ENCODE assay signal across 33 cellular contexts in genomic region chr13:25708268-25708667, GRCh38.
"Had no signal": no experiment of that assay in that cellular context is flagged by ENCODE, and none has a peak within 500 bp of the region (broad histone marks: within the 10 kb centered on the region; RNA-seq: fewer than 3 reads in every experiment).

No MANE protein-coding gene starts in this region.

- H3K4me1 ChIP-seq: breast epithelium had no signal

- ATAC-seq: activated CD4-positive, alpha-beta T cell treated with anti-CD3 and anti-CD28 coated beads for 36 hours; activated naive CD8-positive, alpha-beta T cell treated with anti-CD3 and anti-CD28 coated beads, Interleukin-2, amount 50 U/mL, for 24 hours; activated T-cell treated with anti-CD3 and anti-CD28 coated beads, Interleukin-2, amount 50 U/mL, for 4 hours; activated T-helper 17 cell treated with anti-CD3 and anti-CD28 coated beads, Interleukin-2, amount 50 U/mL, for 72 hours; esophagus mucosa; heart right ventricle had no signal

- H3K36me3 ChIP-seq: adrenal gland, breast epithelium, cardiac muscle cell, heart right ventricle had no signal

- H3K27me3 ChIP-seq: adrenal gland, breast epithelium, cardiac muscle cell, heart right ventricle had no signal

- H3K27ac Mint-ChIP-seq: activated CD4-positive, alpha-beta memory T cell treated with anti-CD3 and anti-CD28 coated beads, Interleukin-2, amount 10 ng/mL, durations not matched to agents 7 days and 5 days; activated CD4-positive, alpha-beta T cell treated with anti-CD3 and anti-CD28 coated beads for 36 hours; activated CD4-positive, alpha-beta T cell treated with anti-CD3 and anti-CD28 coated beads, Interleukin-2, amount 10 ng/mL, durations not matched to agents 24 days and 14 days; activated naive CD4-positive, alpha-beta T cell treated with anti-CD3 and anti-CD28 coated beads, Interleukin-2, amount 50 U/mL, for 24 hours; activated naive CD8-positive, alpha-beta T cell treated with anti-CD3 and anti-CD28 coated beads for 36 hours; activated naive CD8-positive, alpha-beta T cell treated with anti-CD3 and anti-CD28 coated beads, Interleukin-2, amount 50 U/mL, for 24 hours; activated T-helper 17 cell treated with anti-CD3 and anti-CD28 coated beads, Interleukin-2, amount 50 U/mL, for 72 hours; brain; dendritic cell treated with granulocyte-macrophage colony-stimulating factor and Interleukin-4, amounts not matched to agents 40 ng/mL and 50 ng/mL, for 4 days; endodermal cell had no signal

- H3K36me3 Mint-ChIP-seq: activated naive CD4-positive, alpha-beta T cell treated with anti-CD3 and anti-CD28 coated beads, Interleukin-2, amount 50 U/mL, for 24 hours; activated naive CD8-positive, alpha-beta T cell treated with anti-CD3 and anti-CD28 coated beads for 36 hours; brain had no signal

- H3K4me3 ChIP-seq: adrenal gland, breast epithelium, cardiac muscle cell, coronary artery, dorsolateral prefrontal cortex, heart right ventricle had no signal

- H3K27ac ChIP-seq: adrenal gland, breast epithelium, coronary artery, dorsolateral prefrontal cortex, heart right ventricle had no signal

- DNase-seq: activated CD4-positive, alpha-beta memory T cell treated with anti-CD3 and anti-CD28 coated beads, Interleukin-2, amount 10 ng/mL, durations not matched to agents 7 days and 5 days; activated CD4-positive, alpha-beta T cell treated with anti-CD3 and anti-CD28 coated beads for 36 hours; activated CD4-positive, alpha-beta T cell treated with anti-CD3 and anti-CD28 coated beads, Interleukin-2, amount 10 ng/mL, durations not matched to agents 24 days and 14 days; activated CD4-positive, alpha-beta T cell treated with anti-CD3 and anti-CD28 coated beads, Interleukin-2, amount 50 U/mL, for 4 hours; activated CD4-positive, CD25-positive, alpha-beta regulatory T cell; activated CD4-positive, CD25-positive, alpha-beta regulatory T cell treated with anti-CD3 and anti-CD28 coated beads, Interleukin-2, amount 50 U/mL, for 72 hours; activated CD8-positive, alpha-beta memory T cell treated with anti-CD3 and anti-CD28 coated beads, Interleukin-2, amount 50 U/mL, for 48 hours; activated effector memory CD4-positive, alpha-beta T cell treated with Interleukin-2 at 50 U/mL for 16 hours; activated gamma-delta T cell treated with Interleukin-2 at 50 U/mL for 16 hours; activated naive CD4-positive, alpha-beta T cell treated with Interleukin-2 at 50 U/mL for 16 hours; activated naive CD8-positive, alpha-beta T cell treated with anti-CD3 and anti-CD28 coated beads for 36 hours; activated naive CD8-positive, alpha-beta T cell treated with anti-CD3 and anti-CD28 coated beads, Interleukin-2, amount 50 U/mL, for 24 hours; activated T-cell treated with anti-CD3 and anti-CD28 coated beads for 4 hours; activated T-cell treated with anti-CD3 and anti-CD28 coated beads, Interleukin-2, amount 50 U/mL, for 4 hours; adrenal gland; amygdala; aorta; central memory CD4-positive, alpha-beta T cell; cerebellar nuclear complex; dorsolateral prefrontal cortex; effector memory CD4-positive, alpha-beta T cell; endodermal cell; foreskin fibroblast; heart right ventricle; T-helper 2 cell had no signal

- H3K9me3 ChIP-seq: adrenal gland, breast epithelium, heart right ventricle had no signal

- H3K9me3 Mint-ChIP-seq: activated CD4-positive, alpha-beta memory T cell treated with anti-CD3 and anti-CD28 coated beads, Interleukin-2, amount 10 ng/mL, durations not matched to agents 7 days and 5 days; activated CD4-positive, alpha-beta T cell treated with anti-CD3 and anti-CD28 coated beads, Interleukin-2, amount 10 ng/mL, durations not matched to agents 24 days and 14 days; activated naive CD4-positive, alpha-beta T cell treated with anti-CD3 and anti-CD28 coated beads, Interleukin-2, amount 50 U/mL, for 24 hours; activated naive CD8-positive, alpha-beta T cell treated with anti-CD3 and anti-CD28 coated beads for 36 hours; activated naive CD8-positive, alpha-beta T cell treated with anti-CD3 and anti-CD28 coated beads, Interleukin-2, amount 50 U/mL, for 24 hours; activated T-cell treated with anti-CD3 and anti-CD28 coated beads, Interleukin-2, amount 50 U/mL, for 4 hours; activated T-helper 17 cell treated with anti-CD3 and anti-CD28 coated beads, Interleukin-2, amount 50 U/mL, for 72 hours; brain; dendritic cell treated with granulocyte-macrophage colony-stimulating factor and Interleukin-4, amounts not matched to agents 40 ng/mL and 50 ng/mL, for 4 days; endodermal cell had no signal

- H3K27me3 Mint-ChIP-seq: activated CD4-positive, alpha-beta T cell treated with anti-CD3 and anti-CD28 coated beads for 36 hours; activated naive CD8-positive, alpha-beta T cell treated with anti-CD3 and anti-CD28 coated beads for 36 hours; activated naive CD8-positive, alpha-beta T cell treated with anti-CD3 and anti-CD28 coated beads, Interleukin-2, amount 50 U/mL, for 24 hours; brain; dendritic cell treated with granulocyte-macrophage colony-stimulating factor and Interleukin-4, amounts not matched to agents 40 ng/mL and 50 ng/mL, for 4 days had no signal

- H3K4me3 Mint-ChIP-seq: activated CD4-positive, alpha-beta memory T cell treated with anti-CD3 and anti-CD28 coated beads, Interleukin-2, amount 10 ng/mL, durations not matched to agents 7 days and 5 days; activated CD4-positive, alpha-beta T cell treated with anti-CD3 and anti-CD28 coated beads for 36 hours; activated CD4-positive, alpha-beta T cell treated with anti-CD3 and anti-CD28 coated beads, Interleukin-2, amount 10 ng/mL, durations not matched to agents 24 days and 14 days; activated naive CD4-positive, alpha-beta T cell treated with anti-CD3 and anti-CD28 coated beads, Interleukin-2, amount 50 U/mL, for 24 hours; activated naive CD8-positive, alpha-beta T cell treated with anti-CD3 and anti-CD28 coated beads for 36 hours; activated naive CD8-positive, alpha-beta T cell treated with anti-CD3 and anti-CD28 coated beads, Interleukin-2, amount 50 U/mL, for 24 hours; activated T-cell treated with anti-CD3 and anti-CD28 coated beads, Interleukin-2, amount 50 U/mL, for 4 hours; activated T-helper 17 cell treated with anti-CD3 and anti-CD28 coated beads, Interleukin-2, amount 50 U/mL, for 72 hours; brain; dendritic cell treated with granulocyte-macrophage colony-stimulating factor and Interleukin-4, amounts not matched to agents 40 ng/mL and 50 ng/mL, for 4 days; endodermal cell had no signal

- H3K4me1 Mint-ChIP-seq: activated CD4-positive, alpha-beta memory T cell treated with anti-CD3 and anti-CD28 coated beads, Interleukin-2, amount 10 ng/mL, durations not matched to agents 7 days and 5 days; activated CD4-positive, alpha-beta T cell treated with anti-CD3 and anti-CD28 coated beads for 36 hours; activated CD4-positive, alpha-beta T cell treated with anti-CD3 and anti-CD28 coated beads, Interleukin-2, amount 10 ng/mL, durations not matched to agents 24 days and 14 days; activated naive CD4-positive, alpha-beta T cell treated with anti-CD3 and anti-CD28 coated beads, Interleukin-2, amount 50 U/mL, for 24 hours; activated naive CD8-positive, alpha-beta T cell treated with anti-CD3 and anti-CD28 coated beads for 36 hours; activated naive CD8-positive, alpha-beta T cell treated with anti-CD3 and anti-CD28 coated beads, Interleukin-2, amount 50 U/mL, for 24 hours; activated T-helper 17 cell treated with anti-CD3 and anti-CD28 coated beads, Interleukin-2, amount 50 U/mL, for 72 hours had no signal
